In genomic region chr21:29018540-29018939, GRCh38 we compare ENCODE assay signal across 8 cellular contexts. TPM values are rescaled to one million over a fixed set of nuclear protein-coding genes. Genes with fewer than 3 reads are reported as not detected.
DNase-seq lines count a peak whose midpoint lies in the region; ATAC-seq, FAIRE-seq and TF ChIP-seq lines count a peak whose summit lies in the region.

No MANE protein-coding gene starts in this region.

- H3K14ac ChIP-seq in IMR-90 (replicated peaks; ENCODE audit: low read depth, low read length): peak overlapping the region; percentile 96; the same call in 1 of the 2 replicates

- H3K4ac ChIP-seq in IMR-90 (ENCODE audit: low read depth, low read length): no peak overlapping the region

- 0 out of 2 replicates have a peak overlapping the region, but pooled peaks have one; percentile 94 for H4K91ac ChIP-seq in IMR-90 (ENCODE audit: insufficient read depth, low read depth, low read length)

- H2BK15ac ChIP-seq in IMR-90 (ENCODE audit: low read depth, low read length): 0 out of 3 replicates have a peak overlapping the region, but pooled peaks have one; percentile 20

- TF ChIP-seq CTCF in A673 (conservative IDR thresholded peaks at IDR 0.05; ENCODE audit: low read depth, low read length) (no peak), IMR-90 (conservative IDR thresholded peaks at IDR 0.05; ENCODE audit: low read depth, low read length) (no peak), GM12878 (IDR thresholded peaks at IDR 0.05 in 2 of 3, conservative IDR thresholded peaks at IDR 0.05 in 1 of 3; ENCODE audit: control insufficient read depth in 2 of 3, extremely low read depth in 1 of 3, insufficient read depth in 1 of 3, low read depth in 3 of 3, low read length in 3 of 3) (no peak), liver (IDR thresholded peaks at IDR 0.05; ENCODE audit: low read depth, low read length, missing input control) (no peak), upper lobe of left lung (IDR thresholded peaks at IDR 0.05) (no peak)

- CTCF ChIA-PET in A673 (lab: Charles Lee) (no interaction called here), IMR-90 (lab: Yijun Ruan, JAX) (interaction anchor here (0.5 kb wide), 2 partner anchors 8 to 58 kb away, joined by 3 to 5 read pairs; no protein-coding TSS in a partner anchor), GM12878 (lab: Yijun Ruan, JAX) (interaction anchor here (1.1 to 2.1 kb wide), 5 partner anchors 8 to 358 kb away, joined by 3 to 7 read pairs (median 5); partner anchors contain the start of gene LTN1)

- H2AK5ac ChIP-seq in IMR-90 (ENCODE audit: low read depth, low read length): no peak overlapping the region; the same call in 1 of the 2 replicates

- intact Hi-C loops in A673 (cut with micrococcal nuclease; ENCODE audit: unreplicated experiment): no loop called here
- intact Hi-C loops in IMR-90 (cut with micrococcal nuclease): no loop called here
- intact Hi-C loops in GM12878 (cut with micrococcal nuclease; ENCODE audit: unreplicated experiment): no loop called here

- H3K9ac ChIP-seq in IMR-90 (ENCODE audit: low read depth, low read length) (peak overlapping the region; percentile 69), GM12878 (ENCODE audit: control insufficient read depth, insufficient read depth, low read length) (peak overlapping the region; percentile 88), liver (ENCODE audit: low read depth in 1 of 2, low read length in 2 of 2) (peak overlapping the region; percentile 34 to 73)

- H3K18ac ChIP-seq in IMR-90 (ENCODE audit: low read depth, low read length): no peak overlapping the region

- H3K56ac ChIP-seq in IMR-90 (ENCODE audit: extremely low read depth, insufficient read depth, low read length): peak overlapping the region; percentile 84; the same call in 1 of the 2 replicates

- peak overlapping the region; percentile 76 for H2BK5ac ChIP-seq in IMR-90 (ENCODE audit: low read depth, low read length, poor library complexity, severe bottlenecking)

- peaks cover 6% of the 10 kb centered on the region for H3K9me1 ChIP-seq in IMR-90 (ENCODE audit: insufficient read depth, low read length)

- no peak overlapping the region for H2AK9ac ChIP-seq in IMR-90 (replicated peaks; ENCODE audit: low read depth, low read length, poor library complexity)

- H3K27ac ChIP-seq in A673 (ENCODE audit: low read depth, low read length, poor library complexity, severe bottlenecking) (peak overlapping the region; percentile 86), IMR-90 (ENCODE audit: insufficient read depth, low read length) (peak overlapping the region; percentile 72), GM12878 (ENCODE audit: control insufficient read depth, insufficient read depth) (peak overlapping the region; percentile 95), liver (ENCODE audit: low read depth in 1 of 2, low read length in 2 of 2) (peak overlapping the region; percentile 81 to 84), upper lobe of left lung (peak overlapping the region; percentile 84 to 90 (median 86))

- H3K4me1 ChIP-seq in A673 (ENCODE audit: insufficient read depth, low read length, poor library complexity, severe bottlenecking) (peaks cover 4% of the 10 kb centered on the region), IMR-90 (ENCODE audit: control insufficient read depth, insufficient read depth, low read length) (peaks cover 3% of the 10 kb centered on the region), GM12878 (ENCODE audit: control insufficient read depth, insufficient read depth, low read length) (peaks cover 9% of the 10 kb centered on the region; the same call in 1 of the 2 replicates), liver (ENCODE audit: control insufficient read depth in 4 of 4, insufficient read depth in 4 of 4, low read length in 3 of 4) (peaks cover 3 to 14% (median 7%) of the 10 kb centered on the region in 4 donors), upper lobe of left lung (peaks cover 14 to 26% (median 16%) of the 10 kb centered on the region in 4 donors)

- peak; percentile 57 for FAIRE-seq in GM12878 (lab: Jason Lieb, UNC)

- no peak overlapping the region for H2BK120ac ChIP-seq in IMR-90 (ENCODE audit: low read depth, low read length)

- POLR2A ChIA-PET in A673 (lab: Charles Lee; ENCODE audit: low non-redundant PET) (interaction anchor here (0.6 kb wide), 1 partner anchor 8 kb away, joined by 10 read pairs; no protein-coding TSS in a partner anchor), IMR-90 (lab: Charles Lee; ENCODE audit: unreplicated experiment) (no interaction called here), GM12878 (lab: Charles Lee) (interaction anchor here (0.7 to 3.5 kb wide), 15 partner anchors 10 to 358 kb away, joined by 3 to 41 read pairs (median 5); partner anchors contain the start of genes CCT8 and LTN1)

- peak overlapping the region; percentile 94 for H3K23ac ChIP-seq in IMR-90 (ENCODE audit: low read depth, low read length)

- dilution Hi-C loops in IMR-90 (cut with HindIII; ENCODE audit: low sequenced_read_pairs, unreplicated experiment): no loop called here

- H3K4me2 ChIP-seq in IMR-90 (ENCODE audit: low read depth, low read length): peak overlapping the region; percentile 98
- peak overlapping the region; percentile 85 for H3K4me2 ChIP-seq in GM12878 (ENCODE audit: control insufficient read depth, insufficient read depth)

- TF ChIP-seq POLR2A in IMR-90 (IDR thresholded peaks at IDR 0.05; ENCODE audit: low read depth, low read length) (no peak), GM12878 (IDR thresholded peaks at IDR 0.05; ENCODE audit: low read depth, low read length) (no peak), upper lobe of left lung (IDR thresholded peaks at IDR 0.05) (no peak)

- H4K20me1 ChIP-seq in IMR-90 (ENCODE audit: insufficient read depth, low read length) (no peaks in the 10 kb centered on the region), GM12878 (ENCODE audit: control insufficient read depth, insufficient read depth) (no peaks in the 10 kb centered on the region)

- H2AFZ ChIP-seq in IMR-90 (replicated peaks; ENCODE audit: low read length, poor library complexity) (peak overlapping the region; percentile 100), GM12878 (ENCODE audit: control insufficient read depth, low read depth, low read length) (no peak overlapping the region)

- peak overlapping the region; percentile 57 to 99; a peak in 3 of 4 replicates for H4K8ac ChIP-seq in IMR-90 (ENCODE audit: low read depth in 2 of 2, low read length in 2 of 2)

- ATAC-seq in GM19025 (IDR thresholded peaks at IDR 0.05; ENCODE audit: low read depth, unreplicated experiment): peak; percentile 7
- ATAC-seq in IMR-90 (ENCODE audit: low read depth): peak; percentile 57
- peak; percentile 42 for ATAC-seq in GM12878
- peak in 1 of 2 donors; percentile 64 for ATAC-seq in upper lobe of left lung (ENCODE audit: low FRiP score in 2 of 2)

- SMC1A ChIA-PET in GM12878 (lab: Charles Lee; ENCODE audit: uncharacterized antibody, unreplicated experiment): interaction anchor here (0.9 to 2.4 kb wide), 11 partner anchors 9 to 54 kb away, joined by 3 to 20 read pairs (median 4); partner anchors contain the start of gene CCT8

- BruUV-seq in A673 (replicated peaks; lab: Mats Ljungman, UMichigan) (TSS peak; percentile 63), IMR-90 (replicated peaks; lab: Mats Ljungman, UMichigan) (no TSS peak), GM12878 (replicated peaks; lab: Mats Ljungman, UMichigan) (TSS peak; percentile 83)

- H3K79me1 ChIP-seq in IMR-90 (ENCODE audit: low read depth in 1 of 2, low read length in 2 of 2): peaks cover 30 to 43% of the 10 kb centered on the region in 2 experiments

- H3K9me3 ChIP-seq in A673 (ENCODE audit: low read depth, low read length, poor library complexity, severe bottlenecking) (no peaks in the 10 kb centered on the region), IMR-90 (ENCODE audit: control insufficient read depth, insufficient read depth, low read length) (no peaks in the 10 kb centered on the region), GM12878 (replicated peaks; ENCODE audit: control insufficient read depth, insufficient read depth, low read length) (no peaks in the 10 kb centered on the region), liver (ENCODE audit: control insufficient read depth in 4 of 4, low read length in 3 of 4) (no peaks in the 10 kb centered on the region), upper lobe of left lung (no peaks in the 10 kb centered on the region)

- H3K4me3 ChIP-seq in A673 (ENCODE audit: low read depth, low read length, poor library complexity, severe bottlenecking): peak overlapping the region; percentile 87
- H3K4me3 ChIP-seq in IMR-90 (ENCODE audit: insufficient read depth, low read depth, low read length): peak overlapping the region; percentile 81
- H3K4me3 ChIP-seq in GM12878: peak overlapping the region; percentile 97
- peak overlapping the region; percentile 91 to 100 (median 94) for H3K4me3 ChIP-seq in liver (ENCODE audit: low read depth in 1 of 3, low read length in 3 of 3)
- peak overlapping the region; percentile 92 to 99 (median 98) for H3K4me3 ChIP-seq in upper lobe of left lung

- H4K5ac ChIP-seq in IMR-90 (ENCODE audit: low read depth, low read length): peak overlapping the region; percentile 74

- H3K27me3 ChIP-seq in A673 (replicated peaks; ENCODE audit: insufficient read depth, low read depth, low read length, poor library complexity): no peaks in the 10 kb centered on the region
- H3K27me3 ChIP-seq in IMR-90 (ENCODE audit: control insufficient read depth, insufficient read depth, low read length): no peaks in the 10 kb centered on the region
- no peaks in the 10 kb centered on the region for H3K27me3 ChIP-seq in GM12878 (replicated peaks in 1 of 2; ENCODE audit: control insufficient read depth in 2 of 2, insufficient read depth in 2 of 2, low read length in 1 of 2)
- H3K27me3 ChIP-seq in liver (ENCODE audit: control insufficient read depth in 4 of 4, insufficient read depth in 4 of 4, low read length in 3 of 4): no peaks in the 10 kb centered on the region
- no peaks in the 10 kb centered on the region for H3K27me3 ChIP-seq in upper lobe of left lung

- DNase-seq in A673 (ENCODE audit: low spot score): peak; percentile 9
- DNase-seq in IMR-90: no peak
- no peak for DNase-seq in GM12878 (ENCODE audit: low read depth, low spot score)
- no peak for DNase-seq in upper lobe of left lung
- no peak for DNase-seq in DMS114 treated with DMSO at 0.1 percent for 48 hours (lab: John Stamatoyannopoulos, UW; ENCODE audit: unreplicated experiment)
- DNase-seq in EL: no peak

- no CpG with 5 or more reads among the region's 12 CpGs for WGBS in IMR-90 (ENCODE audit: extremely low coverage in 2 of 2, insufficient read length in 1 of 2), 2 experiments
- WGBS in GM12878 (ENCODE audit: insufficient coverage, insufficient replicate concordance, low lambda C conversion rate, missing lambda C conversion rate): under 1% methylated on average over 12 of the region's 12 CpGs
- 8% methylated on average over 12 of the region's 12 CpGs for WGBS in liver
- 18 to 30% methylated on average over 12 of the region's 12 CpGs for WGBS in upper lobe of left lung, 2 donors

- H2BK20ac ChIP-seq in IMR-90 (ENCODE audit: low read depth, low read length): no peak overlapping the region

- peaks cover 24% of the 10 kb centered on the region for H3K79me2 ChIP-seq in GM12878 (ENCODE audit: control insufficient read depth, insufficient read depth, low read length)

- RAD21 ChIA-PET in GM12878 (lab: Charles Lee; ENCODE audit: unreplicated experiment): interaction anchor here (1.1 to 3.5 kb wide), 10 partner anchors 9 to 213 kb away, joined by 3 to 24 read pairs (median 6); partner anchors contain the start of gene LTN1

- TF ChIP-seq EP300 in GM12878 (IDR thresholded peaks at IDR 0.05; ENCODE audit: borderline replicate concordance in 1 of 2, control insufficient read depth in 1 of 2, low read depth in 2 of 2, low read length in 2 of 2): no peak
- no peak for TF ChIP-seq EP300 in upper lobe of left lung (IDR thresholded peaks at IDR 0.05)

- H3K36me3 ChIP-seq in A673 (ENCODE audit: insufficient read depth, low read length, poor library complexity, severe bottlenecking) (no peaks in the 10 kb centered on the region), IMR-90 (ENCODE audit: control insufficient read depth, insufficient read depth, low read length) (no peaks in the 10 kb centered on the region), GM12878 (ENCODE audit: control insufficient read depth in 2 of 2, insufficient read depth in 2 of 2, low read length in 1 of 2) (no peaks in the 10 kb centered on the region), liver (ENCODE audit: control insufficient read depth in 4 of 4, insufficient read depth in 3 of 4, low read depth in 1 of 4, low read length in 3 of 4) (peaks cover 0 to 1% (median 0%) of the 10 kb centered on the region in 4 donors), upper lobe of left lung (no peaks in the 10 kb centered on the region)

- TF ChIP-seq RAD21 in IMR-90 (IDR thresholded peaks at IDR 0.05; ENCODE audit: low read length): no peak
- no peak for TF ChIP-seq RAD21 in GM12878 (IDR thresholded peaks at IDR 0.05; ENCODE audit: insufficient read depth, low read depth, low read length)
- TF ChIP-seq RAD21 in liver (IDR thresholded peaks at IDR 0.05): no peak

- in situ Hi-C loops in IMR-90 (cut with MboI; ENCODE audit: low sequenced_read_pairs) (no loop called here), GM12878 (cut with MboI) (no loop called here)

RNA-seq across cellular contexts. Expression of gene RWDD2B, which starts 0.6 kb away (rescaled TPM):
- 29.0 and 30.0 TPM in 2 replicates for total RNA-seq in A673 (2021)
- total RNA-seq in IMR-90 (2012; rRNA removed): 21.5 and 28.1 TPM in 2 replicates
- polyA plus RNA-seq in IMR-90 (2012; rRNA removed): 15.1 and 19.6 TPM in 2 replicates
- polyA plus RNA-seq in IMR-90 (2012; cell fraction: cytosol; rRNA removed): 5.3 and 5.6 TPM in 2 replicates
- 1.9 and 7.8 TPM in 2 replicates for polyA plus RNA-seq in IMR-90 (2012; cell fraction: nucleus; rRNA removed; ENCODE audit: low replicate concordance)
- total RNA-seq in GM12878 (2013; cell fraction: nucleolus; rRNA removed): 10.3 and 10.6 TPM in 2 replicates
- 13.5 and 16.2 TPM in 2 replicates for total RNA-seq in GM12878 (2014; rRNA removed)
- total RNA-seq in GM12878 (2014; rRNA removed; fragmentation: Illumina TruSeq; extraction: Trizol): 17.4 and 18.8 TPM in 2 replicates
- 15.0 and 17.6 TPM in 2 replicates for total RNA-seq in GM12878 (2021)
- 8.9 TPM for polyA plus RNA-seq in GM12878 (2011; ENCODE audit: low read depth)
- polyA plus RNA-seq in GM12878 (2011; rRNA removed): 15.1 and 19.1 TPM in 2 replicates
- 6.7 and 7.3 TPM in 2 replicates for polyA plus RNA-seq in GM12878 (2011; cell fraction: cytosol; rRNA removed)
- 7.9 and 9.1 TPM in 2 replicates for polyA plus RNA-seq in GM12878 (2011; cell fraction: nucleus; rRNA removed)
- polyA plus RNA-seq in GM12878 (2012): 10.0 and 12.6 TPM in 2 replicates
- 22.0 and 29.9 TPM in 2 replicates for polyA plus RNA-seq in GM12878 (2014; fragmentation: Illumina TruSeq; extraction: Trizol)
- polyA plus RNA-seq in GM12878 (2014; fragmentation: Nextera tagmentation; extraction: Ambion mirVana): 10 to 100 TPM; 33.2 to 37.1 TPM
- polyA plus RNA-seq in GM12878 (2014; rRNA removed): 11.9 and 14.2 TPM in 2 replicates
- 10 to 100 TPM; 34.4 to 38.3 TPM for polyA plus RNA-seq in GM12878 (2016; fragmentation: Nextera tagmentation; extraction: Ambion mirVana)
- 6.9 and 8.9 TPM in 2 replicates for polyA minus RNA-seq in GM12878 (2011; rRNA and poly(A)+ RNA removed)
- polyA minus RNA-seq in GM12878 (2011; cell fraction: cytosol; rRNA and poly(A)+ RNA removed): 2.5 and 3.6 TPM in 2 replicates
- polyA minus RNA-seq in GM12878 (2011; cell fraction: nucleus; rRNA and poly(A)+ RNA removed): 1.6 and 3.8 TPM in 2 replicates
- 10 to 100 TPM in 1 of 2 donors, 1 to 10 TPM in 1; 6.1 to 12.5 TPM for total RNA-seq in liver
- 10 to 100 TPM; 12.5 to 36.3 TPM for polyA plus RNA-seq in liver
- 10 to 100 TPM in 2 of 6 donors, 1 to 10 TPM in 4; 2.1 to 13.4 (median 8.6) TPM for total RNA-seq in upper lobe of left lung

RNA-seq across cellular contexts. Expression of gene USP16, which starts 5.9 kb away (rescaled TPM):
- total RNA-seq in A673 (2021) (40.6 and 41.6 TPM in 2 replicates), IMR-90 (2012; rRNA removed) (28.7 and 47.8 TPM in 2 replicates), GM12878 (2014; rRNA removed) (33.2 and 37.5 TPM in 2 replicates), GM12878 (2014; rRNA removed; fragmentation: Illumina TruSeq; extraction: Trizol) (64.8 and 67.3 TPM in 2 replicates), GM12878 (2021) (34.5 and 37.9 TPM in 2 replicates), liver (10 to 100 TPM; 14.5 to 21.8 TPM), upper lobe of left lung (10 to 100 TPM; 23.0 to 50.0 (median 29.3) TPM)
- polyA plus RNA-seq in IMR-90 (2012; rRNA removed) (13.4 and 15.5 TPM in 2 replicates), GM12878 (2011; rRNA removed) (41.5 and 70.4 TPM in 2 replicates), GM12878 (2014; fragmentation: Illumina TruSeq; extraction: Trizol) (52.1 and 65.5 TPM in 2 replicates), GM12878 (2014; fragmentation: Nextera tagmentation; extraction: Ambion mirVana) (10 to 100 TPM; 52.6 to 68.7 TPM), GM12878 (2014; rRNA removed) (20.8 and 29.5 TPM in 2 replicates), GM12878 (2016; fragmentation: Nextera tagmentation; extraction: Ambion mirVana) (10 to 100 TPM; 60.9 to 61.8 TPM), liver (10 to 100 TPM; 13.3 to 45.3 TPM)
- polyA plus RNA-seq in IMR-90 (2012; cell fraction: cytosol; rRNA removed): 1.2 and 1.9 TPM in 2 replicates
- polyA plus RNA-seq in IMR-90 (2012; cell fraction: nucleus; rRNA removed; ENCODE audit: low replicate concordance): 2.0 and 22.2 TPM in 2 replicates
- total RNA-seq in GM12878 (2013; cell fraction: nucleolus; rRNA removed): 55.7 and 58.8 TPM in 2 replicates
- polyA plus RNA-seq in GM12878 (2011; ENCODE audit: low read depth): 18.2 TPM
- 10.1 and 10.4 TPM in 2 replicates for polyA plus RNA-seq in GM12878 (2011; cell fraction: cytosol; rRNA removed)
- 26.2 and 27.0 TPM in 2 replicates for polyA plus RNA-seq in GM12878 (2011; cell fraction: nucleus; rRNA removed)
- polyA plus RNA-seq in GM12878 (2012): 29.6 and 31.7 TPM in 2 replicates
- 12.4 and 21.9 TPM in 2 replicates for polyA minus RNA-seq in GM12878 (2011; rRNA and poly(A)+ RNA removed)
- polyA minus RNA-seq in GM12878 (2011; cell fraction: cytosol; rRNA and poly(A)+ RNA removed): 10.6 and 12.6 TPM in 2 replicates
- polyA minus RNA-seq in GM12878 (2011; cell fraction: nucleus; rRNA and poly(A)+ RNA removed): 9.3 and 11.8 TPM in 2 replicates

RNA-seq across cellular contexts. Expression of gene LTN1, which starts 25.9 kb away (rescaled TPM):
- total RNA-seq in A673 (2021): 23.7 and 25.3 TPM in 2 replicates
- 35.5 and 45.0 TPM in 2 replicates for total RNA-seq in IMR-90 (2012; rRNA removed)
- polyA plus RNA-seq in IMR-90 (2012; rRNA removed): 4.2 and 6.7 TPM in 2 replicates
- 0.56 and 0.81 TPM in 2 replicates for polyA plus RNA-seq in IMR-90 (2012; cell fraction: cytosol; rRNA removed)
- 0.77 and 9.2 TPM in 2 replicates for polyA plus RNA-seq in IMR-90 (2012; cell fraction: nucleus; rRNA removed; ENCODE audit: low replicate concordance)
- total RNA-seq in GM12878 (2013; cell fraction: nucleolus; rRNA removed): 88.9 and 102 TPM in 2 replicates
- 11.7 and 11.8 TPM in 2 replicates for total RNA-seq in GM12878 (2014; rRNA removed)
- total RNA-seq in GM12878 (2014; rRNA removed; fragmentation: Illumina TruSeq; extraction: Trizol): 16.5 and 17.3 TPM in 2 replicates
- 13.2 and 13.8 TPM in 2 replicates for total RNA-seq in GM12878 (2021)
- 3.6 TPM for polyA plus RNA-seq in GM12878 (2011; ENCODE audit: low read depth)
- polyA plus RNA-seq in GM12878 (2011; rRNA removed): 13.0 and 18.9 TPM in 2 replicates
- polyA plus RNA-seq in GM12878 (2011; cell fraction: cytosol; rRNA removed): 4.8 and 6.1 TPM in 2 replicates
- 14.5 and 15.3 TPM in 2 replicates for polyA plus RNA-seq in GM12878 (2011; cell fraction: nucleus; rRNA removed)
- 6.9 and 9.2 TPM in 2 replicates for polyA plus RNA-seq in GM12878 (2012)
- polyA plus RNA-seq in GM12878 (2014; fragmentation: Illumina TruSeq; extraction: Trizol): 12.9 and 19.4 TPM in 2 replicates
- polyA plus RNA-seq in GM12878 (2014; fragmentation: Nextera tagmentation; extraction: Ambion mirVana): 10 to 100 TPM in 1 of 2 experiments, 1 to 10 TPM in 1; 3.5 to 10.1 TPM
- 6.7 and 8.4 TPM in 2 replicates for polyA plus RNA-seq in GM12878 (2014; rRNA removed)
- 10 to 100 TPM; 11.4 to 14.3 TPM for polyA plus RNA-seq in GM12878 (2016; fragmentation: Nextera tagmentation; extraction: Ambion mirVana)
- polyA minus RNA-seq in GM12878 (2011; rRNA and poly(A)+ RNA removed): 28.9 and 38.8 TPM in 2 replicates
- 9.4 and 9.7 TPM in 2 replicates for polyA minus RNA-seq in GM12878 (2011; cell fraction: cytosol; rRNA and poly(A)+ RNA removed)
- polyA minus RNA-seq in GM12878 (2011; cell fraction: nucleus; rRNA and poly(A)+ RNA removed): 26.6 and 34.3 TPM in 2 replicates
- total RNA-seq in liver: 10 to 100 TPM; 13.2 to 22.1 TPM
- polyA plus RNA-seq in liver: 1 to 10 TPM; 3.9 to 6.1 TPM
- total RNA-seq in upper lobe of left lung: 10 to 100 TPM in 5 of 6 donors, 1 to 10 TPM in 1; 7.4 to 45.6 (median 21.4) TPM

RNA-seq across cellular contexts. Expression of gene CCT8, which starts 54.9 kb away (rescaled TPM):
- total RNA-seq in A673 (2021) (397 and 415 TPM in 2 replicates), IMR-90 (2012; rRNA removed) (192 and 286 TPM in 2 replicates), GM12878 (2014; rRNA removed) (321 and 373 TPM in 2 replicates), GM12878 (2014; rRNA removed; fragmentation: Illumina TruSeq; extraction: Trizol) (454 and 466 TPM in 2 replicates), GM12878 (2021) (343 and 351 TPM in 2 replicates), liver (10 to 100 TPM; 67.5 to 78.2 TPM), upper lobe of left lung (100 to 1,000 TPM in 3 of 6 donors, 10 to 100 TPM in 3; 39.8 to 133 (median 99.0) TPM)
- polyA plus RNA-seq in IMR-90 (2012; rRNA removed) (147 and 172 TPM in 2 replicates), GM12878 (2011; rRNA removed) (402 and 618 TPM in 2 replicates), GM12878 (2014; fragmentation: Illumina TruSeq; extraction: Trizol) (476 and 541 TPM in 2 replicates), GM12878 (2014; fragmentation: Nextera tagmentation; extraction: Ambion mirVana) (100 to 1,000 TPM; 510 to 696 TPM), GM12878 (2014; rRNA removed) (293 and 348 TPM in 2 replicates), GM12878 (2016; fragmentation: Nextera tagmentation; extraction: Ambion mirVana) (100 to 1,000 TPM; 515 TPM), liver (10 to 100 TPM; 47.0 to 48.5 TPM)
- polyA plus RNA-seq in IMR-90 (2012; cell fraction: cytosol; rRNA removed): 19.9 and 42.9 TPM in 2 replicates
- polyA plus RNA-seq in IMR-90 (2012; cell fraction: nucleus; rRNA removed; ENCODE audit: low replicate concordance): 9.3 and 70.2 TPM in 2 replicates
- total RNA-seq in GM12878 (2013; cell fraction: nucleolus; rRNA removed): 130 and 142 TPM in 2 replicates
- polyA plus RNA-seq in GM12878 (2011; ENCODE audit: low read depth): 233 TPM
- polyA plus RNA-seq in GM12878 (2011; cell fraction: cytosol; rRNA removed): 184 and 218 TPM in 2 replicates
- 162 and 191 TPM in 2 replicates for polyA plus RNA-seq in GM12878 (2011; cell fraction: nucleus; rRNA removed)
- 301 and 379 TPM in 2 replicates for polyA plus RNA-seq in GM12878 (2012)
- 267 and 316 TPM in 2 replicates for polyA minus RNA-seq in GM12878 (2011; rRNA and poly(A)+ RNA removed)
- polyA minus RNA-seq in GM12878 (2011; cell fraction: cytosol; rRNA and poly(A)+ RNA removed): 119 and 142 TPM in 2 replicates
- polyA minus RNA-seq in GM12878 (2011; cell fraction: nucleus; rRNA and poly(A)+ RNA removed): 56.3 and 75.4 TPM in 2 replicates
